ENCODE assay signal across 30 cellular contexts in the genomic region with DNA sequence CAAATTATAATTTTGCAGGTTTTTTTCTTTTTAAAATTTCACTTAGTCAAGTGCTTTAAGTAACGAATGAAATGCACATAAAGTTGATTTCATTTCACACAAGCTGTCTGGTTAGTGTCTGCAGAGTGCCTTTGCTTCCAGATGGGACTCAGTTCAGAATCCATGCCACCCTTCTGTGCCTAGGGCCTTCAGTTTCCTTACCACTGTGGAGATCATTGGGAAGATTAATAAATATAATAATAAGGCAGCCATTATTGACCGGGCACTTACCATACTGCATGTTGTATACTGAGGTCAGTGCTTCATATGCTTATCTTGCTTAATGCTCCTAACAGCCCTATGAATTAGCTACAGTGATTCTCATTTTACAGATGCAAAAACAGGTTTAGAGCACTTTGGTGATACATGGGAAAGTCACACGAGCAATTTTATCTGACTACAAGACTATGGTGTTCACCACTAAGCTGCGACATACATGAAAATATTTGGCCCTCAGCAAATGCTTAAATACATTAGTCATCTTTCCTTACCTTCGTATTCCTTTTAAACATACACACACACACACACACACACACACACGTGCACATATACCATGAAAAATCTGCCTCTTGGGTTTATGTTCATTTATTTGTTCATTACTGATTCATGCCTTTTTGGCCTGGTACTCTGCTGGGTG. TPM values are rescaled to one million over a fixed set of nuclear protein-coding genes. Genes with fewer than 3 reads are reported as not detected.
"Had no signal": no experiment of that assay in that cellular context is flagged by ENCODE, and none has a peak within 500 bp of the region (broad histone marks: within the 10 kb centered on the region; RNA-seq: fewer than 3 reads in every experiment).

No MANE protein-coding gene starts in this region.

- H3K36me3 ChIP-seq: brain microvascular endothelial cell, esophagus muscularis mucosa, left ventricle myocardium inferior, neutrophil, ovary, right lobe of liver, thoracic aorta, upper lobe of right lung, WERI-Rb-1 had no signal

- H3K4me3 Mint-ChIP-seq: activated CD4-positive, alpha-beta memory T cell treated with anti-CD3 and anti-CD28 coated beads for 36 hours; activated CD4-positive, alpha-beta T cell treated with anti-CD3 and anti-CD28 coated beads, Interleukin-2, amount 10 ng/mL, durations not matched to agents 24 days and 14 days; activated naive CD4-positive, alpha-beta T cell treated with anti-CD3 and anti-CD28 coated beads, Interleukin-2, amount 10 ng/mL, durations not matched to agents 7 days and 5 days; activated naive CD8-positive, alpha-beta T cell treated with anti-CD3 and anti-CD28 coated beads, Interleukin-2, amount 10 ng/mL, durations not matched to agents 7 days and 5 days; natural killer cell treated with Interleukin-12 subunit alpha and Interleukin-12 subunit beta and Interleukin-15 and Interleukin-18, amount 100 ng/mL, for 72 hours; stimulated activated naive CD8-positive, alpha-beta T cell treated with anti-CD3 and anti-CD28 coated beads, Interleukin-15, Interleukin-2, amounts not matched to agents 100 ng/mL and 50 ng/mL, for 24 hours; T-helper 1 cell treated with Interleukin-12 subunit alpha and Interleukin-12 subunit beta and Interleukin-4 antibody, amounts not matched to agents 30 μg/mL and 1 μg/mL, for 36 hours had no signal

- ATAC-seq: activated CD4-positive, CD25-positive, alpha-beta regulatory T cell treated with anti-CD3 and anti-CD28 coated beads, Interleukin-2, amount 50 U/mL, for 24 hours; mucosa of descending colon; natural killer cell treated with Interleukin-12 subunit alpha and Interleukin-12 subunit beta and Interleukin-15 and Interleukin-18, amount 100 ng/mL, for 72 hours; right lobe of liver; upper lobe of right lung had no signal

- H3K9me3 Mint-ChIP-seq: activated CD4-positive, alpha-beta memory T cell treated with anti-CD3 and anti-CD28 coated beads for 36 hours; activated CD4-positive, alpha-beta T cell treated with anti-CD3 and anti-CD28 coated beads, Interleukin-2, amount 10 ng/mL, durations not matched to agents 24 days and 14 days; activated naive CD4-positive, alpha-beta T cell treated with anti-CD3 and anti-CD28 coated beads, Interleukin-2, amount 10 ng/mL, durations not matched to agents 7 days and 5 days; activated naive CD8-positive, alpha-beta T cell treated with anti-CD3 and anti-CD28 coated beads, Interleukin-2, amount 10 ng/mL, durations not matched to agents 7 days and 5 days; natural killer cell treated with Interleukin-12 subunit alpha and Interleukin-12 subunit beta and Interleukin-15 and Interleukin-18, amount 100 ng/mL, for 72 hours; stimulated activated naive CD8-positive, alpha-beta T cell treated with anti-CD3 and anti-CD28 coated beads, Interleukin-15, Interleukin-2, amounts not matched to agents 100 ng/mL and 50 ng/mL, for 24 hours; T-helper 1 cell treated with Interleukin-12 subunit alpha and Interleukin-12 subunit beta and Interleukin-4 antibody, amounts not matched to agents 30 μg/mL and 1 μg/mL, for 36 hours had no signal

- DNase-seq: activated CD4-positive, alpha-beta memory T cell treated with anti-CD3 and anti-CD28 coated beads for 36 hours; activated CD4-positive, alpha-beta T cell treated with anti-CD3 and anti-CD28 coated beads, Interleukin-2, amount 10 ng/mL, durations not matched to agents 24 days and 14 days; activated CD8-positive, alpha-beta memory T cell treated with anti-CD3 and anti-CD28 coated beads, Interleukin-2, amount 50 U/mL, for 4 hours; activated gamma-delta T cell; activated naive CD4-positive, alpha-beta T cell treated with anti-CD3 and anti-CD28 coated beads, Interleukin-2, amount 10 ng/mL, durations not matched to agents 7 days and 5 days; activated naive CD8-positive, alpha-beta T cell treated with anti-CD3 and anti-CD28 coated beads, Interleukin-2, amount 10 ng/mL, durations not matched to agents 7 days and 5 days; activated T-cell treated with anti-CD3 and anti-CD28 coated beads, Interleukin-2, amount 50 U/mL, for 1 hour; brain microvascular endothelial cell; central memory CD4-positive, alpha-beta T cell; dermis blood vessel endothelial cell; effector memory CD4-positive, alpha-beta T cell; foreskin melanocyte; left ventricle myocardium inferior; mucosa of descending colon; ovary; right lobe of liver; stimulated activated CD4-positive, alpha-beta T cell treated with anti-CD3 and anti-CD28 coated beads, Interleukin-2, amount 100 ng/mL, for 48 hours; T1000; upper lobe of right lung; WERI-Rb-1 had no signal

- H3K27ac ChIP-seq: brain microvascular endothelial cell, esophagus muscularis mucosa, left ventricle myocardium inferior, neutrophil, ovary, right lobe of liver, thoracic aorta, upper lobe of right lung, WERI-Rb-1 had no signal

- H3K36me3 Mint-ChIP-seq: activated CD4-positive, alpha-beta memory T cell treated with anti-CD3 and anti-CD28 coated beads for 36 hours; activated naive CD4-positive, alpha-beta T cell treated with anti-CD3 and anti-CD28 coated beads, Interleukin-2, amount 10 ng/mL, durations not matched to agents 7 days and 5 days; activated naive CD8-positive, alpha-beta T cell treated with anti-CD3 and anti-CD28 coated beads, Interleukin-2, amount 10 ng/mL, durations not matched to agents 7 days and 5 days; natural killer cell treated with Interleukin-12 subunit alpha and Interleukin-12 subunit beta and Interleukin-15 and Interleukin-18, amount 100 ng/mL, for 72 hours had no signal

- H3K27ac Mint-ChIP-seq: activated CD4-positive, alpha-beta memory T cell treated with anti-CD3 and anti-CD28 coated beads for 36 hours; activated CD4-positive, alpha-beta T cell treated with anti-CD3 and anti-CD28 coated beads, Interleukin-2, amount 10 ng/mL, durations not matched to agents 24 days and 14 days; activated naive CD4-positive, alpha-beta T cell treated with anti-CD3 and anti-CD28 coated beads, Interleukin-2, amount 10 ng/mL, durations not matched to agents 7 days and 5 days; activated naive CD8-positive, alpha-beta T cell treated with anti-CD3 and anti-CD28 coated beads, Interleukin-2, amount 10 ng/mL, durations not matched to agents 7 days and 5 days; natural killer cell treated with Interleukin-12 subunit alpha and Interleukin-12 subunit beta and Interleukin-15 and Interleukin-18, amount 100 ng/mL, for 72 hours; progenitor cell of endocrine pancreas; stimulated activated naive CD8-positive, alpha-beta T cell treated with anti-CD3 and anti-CD28 coated beads, Interleukin-15, Interleukin-2, amounts not matched to agents 100 ng/mL and 50 ng/mL, for 24 hours; T-helper 1 cell treated with Interleukin-12 subunit alpha and Interleukin-12 subunit beta and Interleukin-4 antibody, amounts not matched to agents 30 μg/mL and 1 μg/mL, for 36 hours had no signal

- H3K27me3 Mint-ChIP-seq: stimulated activated naive CD8-positive, alpha-beta T cell treated with anti-CD3 and anti-CD28 coated beads, Interleukin-15, Interleukin-2, amounts not matched to agents 100 ng/mL and 50 ng/mL, for 24 hours had no signal

- H3K27me3 ChIP-seq: brain microvascular endothelial cell, esophagus muscularis mucosa, ovary, right lobe of liver, upper lobe of right lung had no signal

- H3K9me3 ChIP-seq: esophagus muscularis mucosa, left ventricle myocardium inferior, mucosa of descending colon, neutrophil, ovary, right lobe of liver, thoracic aorta, upper lobe of right lung had no signal

- H3K4me3 ChIP-seq: esophagus muscularis mucosa, left ventricle myocardium inferior, lung, mucosa of descending colon, ovary, right lobe of liver, thoracic aorta, upper lobe of right lung had no signal

- H3K4me1 ChIP-seq: right lobe of liver had no signal

RNA-seq across cellular contexts. Expression of a gene that starts 3.0 kb away (rescaled TPM):
- total RNA-seq: myocyte had no signal
